ENCODE assay signal across 1 cellular context in the genomic region with DNA sequence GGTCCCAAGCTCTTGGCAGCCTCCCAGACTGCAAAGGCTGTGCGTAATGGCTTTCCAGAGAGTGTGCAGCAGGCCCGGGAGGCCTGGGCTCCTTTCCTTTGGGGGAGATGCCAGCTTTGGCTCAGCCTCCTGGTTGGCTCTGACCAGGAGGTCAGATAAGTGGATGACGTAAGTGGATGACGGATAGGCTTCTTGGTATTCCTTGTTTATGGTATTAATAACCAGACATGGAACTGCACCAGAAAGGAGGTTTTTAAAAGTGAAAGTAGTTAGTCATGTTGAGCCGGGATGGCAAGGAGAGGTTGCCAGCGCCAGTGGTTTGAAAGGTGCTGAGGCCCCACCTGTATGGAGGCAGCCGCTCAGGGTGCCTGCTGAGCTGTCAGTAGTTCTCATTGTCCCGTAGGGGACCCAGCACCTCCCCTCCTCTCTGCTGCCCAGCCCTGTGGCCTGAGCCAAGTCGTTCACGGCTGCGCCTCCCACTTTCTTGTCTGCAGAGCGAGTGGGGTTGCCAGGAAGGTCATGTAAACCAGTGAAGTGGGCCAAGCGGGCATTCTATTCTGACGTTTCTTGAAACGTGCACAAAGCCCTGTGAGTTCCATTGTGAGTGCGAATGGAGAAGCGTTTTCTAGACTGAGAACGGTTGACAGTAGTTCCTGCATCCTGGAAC.
TF ChIP-seq lines count a peak whose summit lies in the region.

No MANE protein-coding gene starts in this region.

TF ChIP-seq in IMR-90, 13 proteins besides CTCF, POLR2A, EP300 and RAD21 (continued from another document):
- TF ChIP-seq NFE2L2 (IDR thresholded peaks at IDR 0.05; ENCODE audit: low read depth, low read length) (no peak), CHD1 (IDR thresholded peaks at IDR 0.05; ENCODE audit: low read depth, low read length) (no peak), MAZ (IDR thresholded peaks at IDR 0.05; ENCODE audit: borderline replicate concordance, low read depth, low read length) (no peak), RCOR1 (IDR thresholded peaks at IDR 0.05; ENCODE audit: insufficient replicate concordance, low read length) (no peak), BHLHE40 (IDR thresholded peaks at IDR 0.05; ENCODE audit: low read depth, low read length) (peak; percentile 31; the same call in 1 of the 2 replicates), FOS (IDR thresholded peaks at IDR 0.05; ENCODE audit: low read depth, low read length) (peak; percentile 10; the same call in 1 of the 2 replicates), CEBPB (IDR thresholded peaks at IDR 0.05; ENCODE audit: low read depth, low read length) (no peak)
